29 cellular contexts compared by ENCODE assay signal in the genomic region with DNA sequence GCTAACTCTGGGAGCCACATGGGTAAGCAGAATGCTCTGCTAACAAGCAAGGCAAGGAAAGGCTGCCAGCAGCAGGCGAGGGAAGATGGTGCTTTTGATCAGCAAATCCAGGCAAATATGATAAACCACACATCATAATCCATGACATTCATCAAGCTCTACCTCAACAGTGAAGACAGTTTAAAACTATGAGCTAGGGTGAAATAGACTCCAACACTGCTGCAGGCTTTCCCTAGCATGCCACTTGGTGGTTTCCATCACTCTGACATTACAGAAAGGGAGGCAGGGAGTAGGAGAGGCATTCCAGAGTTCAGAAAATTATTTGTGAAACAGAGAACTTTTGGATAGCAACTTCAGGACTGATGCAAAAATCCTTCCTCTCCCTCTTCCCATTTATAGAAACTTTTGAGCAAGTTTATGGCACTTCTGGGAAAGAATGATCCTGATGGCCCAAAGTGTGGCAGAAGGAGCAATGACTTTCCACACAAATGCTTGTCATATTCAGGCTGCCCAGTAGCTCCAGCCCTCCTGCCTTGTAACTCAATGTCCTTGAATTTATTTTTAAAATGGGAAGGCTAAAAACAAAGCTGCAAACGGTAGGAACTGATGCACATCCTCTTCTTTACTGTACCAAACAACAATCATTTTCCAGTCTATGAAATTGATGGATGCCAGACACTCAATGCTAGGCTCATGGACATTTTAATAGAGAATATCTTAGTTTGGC.
A peak's percentile ranks its signal among the peaks of the same experiment; 100 is the strongest.
DNase-seq lines count a peak whose midpoint lies in the region; ATAC-seq and TF ChIP-seq lines count a peak whose summit lies in the region.
"Had no signal": no experiment of that assay in that cellular context is flagged by ENCODE, and none has a peak within 500 bp of the region (broad histone marks: within the 10 kb centered on the region; RNA-seq: fewer than 3 reads in every experiment).

No MANE protein-coding gene starts in this region.

- TF ChIP-seq CTCF in heart left ventricle (IDR thresholded peaks at IDR 0.05) (no peak), chondrocyte (IDR thresholded peaks at IDR 0.05) (no peak), mesothelial cell of epicardium (IDR thresholded peaks at IDR 0.05; ENCODE audit: unreplicated experiment) (no peak), spleen (IDR thresholded peaks at IDR 0.05 in 8 of 11, conservative IDR thresholded peaks at IDR 0.05 in 3 of 11) (no peak)

- no peaks in the 10 kb centered on the region for H3K27me3 ChIP-seq in heart left ventricle
- H3K27me3 ChIP-seq in spleen (replicated peaks in 1 of 7): no peaks in the 10 kb centered on the region

- ATAC-seq in heart left ventricle: peak; percentile 33 to 56 (median 52)
- ATAC-seq in Right ventricle myocardium superior (ENCODE audit: poor library complexity): no peak
- no peak for ATAC-seq in HG03565 (IDR thresholded peaks at IDR 0.05; ENCODE audit: unreplicated experiment)
- no peak for ATAC-seq in stimulated activated memory B cell treated with anti-CD40 and anti-IgM and Interleukin-4, amounts not matched to agents 10 μg/mL and 1 μg/mL and 100 μg/mL, for 72 hours
- ATAC-seq: HCT116, PC-3 had no signal

- H3K4me3 ChIP-seq in heart left ventricle: no peak overlapping the region
- H3K4me3 ChIP-seq in spleen: no peak overlapping the region

- H3K36me3 ChIP-seq in heart left ventricle (peaks cover 0 to 43% (median 11%) of the 10 kb centered on the region in 9 donors), spleen (peaks cover 0 to 14% (median 0%) of the 10 kb centered on the region in 6 donors)
- H3K36me3 ChIP-seq: BE2C had no signal

- H3K36me3 Mint-ChIP-seq in chondrocyte (ENCODE audit: low read depth) (peaks cover 30% of the 10 kb centered on the region), mesothelial cell of epicardium (peaks cover 25% of the 10 kb centered on the region)
- H3K36me3 Mint-ChIP-seq in stimulated activated memory B cell treated with anti-CD40 and anti-IgM and Interleukin-4, amounts not matched to agents 10 μg/mL and 1 μg/mL and 100 μg/mL, for 72 hours: no peaks in the 10 kb centered on the region

- no peaks in the 10 kb centered on the region for H3K9me3 ChIP-seq in heart left ventricle
- no peaks in the 10 kb centered on the region for H3K9me3 ChIP-seq in spleen
- H3K9me3 ChIP-seq: BE2C had no signal

- H3K27me3 Mint-ChIP-seq in chondrocyte (ENCODE audit: low read depth): no peaks in the 10 kb centered on the region
- H3K27me3 Mint-ChIP-seq in mesothelial cell of epicardium (ENCODE audit: low read depth): no peaks in the 10 kb centered on the region
- peaks cover 10% of the 10 kb centered on the region for H3K27me3 Mint-ChIP-seq in stimulated activated memory B cell treated with anti-CD40 and anti-IgM and Interleukin-4, amounts not matched to agents 10 μg/mL and 1 μg/mL and 100 μg/mL, for 72 hours
- H3K27me3 Mint-ChIP-seq: CD8-positive, alpha-beta memory T cell had no signal

- H3K27ac Mint-ChIP-seq in chondrocyte (ENCODE audit: unreplicated experiment) (peak overlapping the region; percentile 7), mesothelial cell of epicardium (peak overlapping the region; percentile 70)
- H3K27ac Mint-ChIP-seq in stimulated activated memory B cell treated with anti-CD40 and anti-IgM and Interleukin-4, amounts not matched to agents 10 μg/mL and 1 μg/mL and 100 μg/mL, for 72 hours: no peak overlapping the region
- H3K27ac Mint-ChIP-seq: CD14-positive monocyte; CD8-positive, alpha-beta memory T cell had no signal

- H3K4me1 ChIP-seq in heart left ventricle: peaks cover 0 to 24% (median 10%) of the 10 kb centered on the region in 12 donors
- peaks cover 0 to 11% (median 3%) of the 10 kb centered on the region in 6 donors for H3K4me1 ChIP-seq in spleen
- H3K4me1 ChIP-seq: BE2C had no signal

- no peak for DNase-seq in heart left ventricle
- no peak for DNase-seq in Right ventricle myocardium superior
- no peak for DNase-seq in chondrocyte (ENCODE audit: low spot score)
- DNase-seq in mesothelial cell of epicardium (ENCODE audit: low spot score in 2 of 2, unreplicated experiment in 2 of 2): no peak
- DNase-seq in spleen: no peak
- DNase-seq in NCI-H526 (lab: John Stamatoyannopoulos, UW): no peak
- DNase-seq: 8988T; ACHN; BE2C; Calu3; CD8-positive, alpha-beta memory T cell; DND-41; IMR-90; KG1; MM.1S; NCI-H1092; NCI-H1417 treated with DMSO at 0.1 percent for 48 hours; NCI-H187; NCI-H2081 treated with DMSO at 0.1 percent for 48 hours; NCI-H2171; NCI-H345; NCI-H510A treated with DMSO at 0.1 percent for 48 hours; NCI-H748 treated with DMSO at 0.1 percent for 48 hours; NK-92 treated with Interleukin-12 subunit alpha and Interleukin-12 subunit beta, amount 100 ng/mL, for 24 hours; PC-3 had no signal

- H3K27ac ChIP-seq in heart left ventricle: peak overlapping the region in 8 of 12 donors; percentile 11 to 70 (median 45)
- peak overlapping the region in 7 of 8 donors; percentile 3 to 71 (median 48) for H3K27ac ChIP-seq in spleen

- no peaks in the 10 kb centered on the region for H3K9me3 Mint-ChIP-seq in chondrocyte (ENCODE audit: low read depth)
- no peaks in the 10 kb centered on the region for H3K9me3 Mint-ChIP-seq in mesothelial cell of epicardium
- no peaks in the 10 kb centered on the region for H3K9me3 Mint-ChIP-seq in stimulated activated memory B cell treated with anti-CD40 and anti-IgM and Interleukin-4, amounts not matched to agents 10 μg/mL and 1 μg/mL and 100 μg/mL, for 72 hours
- H3K9me3 Mint-ChIP-seq: CD14-positive monocyte; CD8-positive, alpha-beta memory T cell had no signal

- H3K4me3 Mint-ChIP-seq in chondrocyte (ENCODE audit: unreplicated experiment) (no peak overlapping the region), mesothelial cell of epicardium (no peak overlapping the region)
- H3K4me3 Mint-ChIP-seq in stimulated activated memory B cell treated with anti-CD40 and anti-IgM and Interleukin-4, amounts not matched to agents 10 μg/mL and 1 μg/mL and 100 μg/mL, for 72 hours: no peak overlapping the region
- H3K4me3 Mint-ChIP-seq: CD14-positive monocyte; CD8-positive, alpha-beta memory T cell had no signal

- H3K4me1 Mint-ChIP-seq in chondrocyte (ENCODE audit: low read depth) (peaks cover 59% of the 10 kb centered on the region), mesothelial cell of epicardium (peaks cover 34% of the 10 kb centered on the region)
- H3K4me1 Mint-ChIP-seq in stimulated activated memory B cell treated with anti-CD40 and anti-IgM and Interleukin-4, amounts not matched to agents 10 μg/mL and 1 μg/mL and 100 μg/mL, for 72 hours: no peaks in the 10 kb centered on the region
- H3K4me1 Mint-ChIP-seq: CD14-positive monocyte; CD8-positive, alpha-beta memory T cell had no signal

- 47 to 60% (median 51%) methylated on average over 2 of the region's 2 CpGs for WGBS in heart left ventricle, 4 donors
- 47 to 72% (median 60%) methylated on average over 2 of the region's 2 CpGs for WGBS in spleen, 5 donors

- TF ChIP-seq POLR2A in heart left ventricle (IDR thresholded peaks at IDR 0.05) (no peak), spleen (IDR thresholded peaks at IDR 0.05) (no peak)

- intact Hi-C loops in heart left ventricle (cut with DNase I): no loop called here
- intact Hi-C loops in Right ventricle myocardium superior (cut with DNase I): no loop called here
- intact Hi-C loops in spleen (cut with DNase I; ENCODE audit: low total_unique reads): no loop called here

Comparison
In these comparisons a context has a peak if more than half of its experiments do, and no peak if none do; other contexts are left out.
1. ATAC-seq: peak in heart left ventricle (4 of 4); none in Right ventricle myocardium superior (single experiment), HG03565 (single experiment) and stimulated activated memory B cell treated with anti-CD40 and anti-IgM and Interleukin-4, amounts not matched to agents 10 μg/mL and 1 μg/mL and 100 μg/mL, for 72 hours (single experiment).